In genomic region chr14:23301969-23302289, GRCh38 we compare ENCODE assay signal across 1 cellular context.
TF ChIP-seq lines count a peak whose summit lies in the region.

No MANE protein-coding gene starts in this region.

TF ChIP-seq in HepG2, 621 proteins besides CTCF, POLR2A, EP300 and RAD21 (continued from another document and continues in another):
- no peak; the same call in none of the 2 replicates for TF ChIP-seq ZNF512 (CRISPR knock-in tag; IDR thresholded peaks at IDR 0.05)
- TF ChIP-seq CREM (IDR thresholded peaks at IDR 0.05): no peak
- peak; percentile 64; the same call in 1 of the 2 replicates for TF ChIP-seq CREM (CRISPR knock-in tag; IDR thresholded peaks at IDR 0.05)
- peak; percentile 63; the same call in 1 of the 2 replicates for TF ChIP-seq ZKSCAN8 (CRISPR knock-in tag; IDR thresholded peaks at IDR 0.05; ENCODE audit: borderline replicate concordance)
- no peak for TF ChIP-seq HOMEZ (CRISPR knock-in tag; IDR thresholded peaks at IDR 0.05; ENCODE audit: low read depth)
- peak; percentile 55 for TF ChIP-seq RFX3 (CRISPR knock-in tag; IDR thresholded peaks at IDR 0.05)
- peak; percentile 49; the same call in 1 of the 2 replicates for TF ChIP-seq FOXO1 (CRISPR knock-in tag; IDR thresholded peaks at IDR 0.05)
- peak; percentile 91; the same call in 1 of the 2 replicates for TF ChIP-seq ZNF253 (CRISPR knock-in tag; IDR thresholded peaks at IDR 0.05; ENCODE audit: borderline replicate concordance)
- peak; percentile 99 for TF ChIP-seq ZNF891 (CRISPR knock-in tag; IDR thresholded peaks at IDR 0.05)
- 0 out of 2 replicates have a peak, but pooled peaks have one; percentile 56 for TF ChIP-seq PRDM4 (CRISPR knock-in tag; IDR thresholded peaks at IDR 0.05; ENCODE audit: borderline replicate concordance)
- no peak for TF ChIP-seq SKI (IDR thresholded peaks at IDR 0.05; ENCODE audit: partially characterized antibody)
- TF ChIP-seq ZNF609 (CRISPR knock-in tag; IDR thresholded peaks at IDR 0.05; ENCODE audit: borderline replicate concordance): peak; percentile 76; the same call in 1 of the 2 replicates
- TF ChIP-seq SALL1 (CRISPR knock-in tag; IDR thresholded peaks at IDR 0.05): peak; percentile 62
- TF ChIP-seq HMGXB4 (CRISPR knock-in tag; IDR thresholded peaks at IDR 0.05; ENCODE audit: borderline replicate concordance in 1 of 2, low read depth in 1 of 2): peak in 1 of 2 experiments; percentile 60; a peak in 2 of 4 replicates
- TF ChIP-seq ZNF704 (CRISPR knock-in tag; IDR thresholded peaks at IDR 0.05; ENCODE audit: borderline replicate concordance): peak; percentile 85
- peak; percentile 99; the same call in 1 of the 2 replicates for TF ChIP-seq CSRNP1 (CRISPR knock-in tag; IDR thresholded peaks at IDR 0.05)
- TF ChIP-seq POGK (CRISPR knock-in tag; conservative IDR thresholded peaks at IDR 0.05): peak; percentile 98
- peak; percentile 93; the same call in 1 of the 2 replicates for TF ChIP-seq ELK4 (CRISPR knock-in tag; IDR thresholded peaks at IDR 0.05; ENCODE audit: borderline replicate concordance)
- peak; percentile 85 for TF ChIP-seq ZNF777 (CRISPR knock-in tag; IDR thresholded peaks at IDR 0.05)
- TF ChIP-seq SKIL (CRISPR knock-in tag; IDR thresholded peaks at IDR 0.05; ENCODE audit: borderline replicate concordance): no peak
- TF ChIP-seq HDAC1 (CRISPR knock-in tag; IDR thresholded peaks at IDR 0.05): no peak
- TF ChIP-seq ZNF446 (CRISPR knock-in tag; IDR thresholded peaks at IDR 0.05): peak; percentile 100
- TF ChIP-seq ZNF576 (CRISPR knock-in tag; IDR thresholded peaks at IDR 0.05): peak; percentile 93
- TF ChIP-seq ZNF264 (CRISPR knock-in tag; IDR thresholded peaks at IDR 0.05): peak; percentile 92
- TF ChIP-seq ZNF567 (CRISPR knock-in tag; IDR thresholded peaks at IDR 0.05; ENCODE audit: borderline replicate concordance): no peak
- TF ChIP-seq HOXA5 (CRISPR knock-in tag; IDR thresholded peaks at IDR 0.05): peak; percentile 96
- peak; percentile 36; the same call in 1 of the 2 replicates for TF ChIP-seq ZC3H4 (CRISPR knock-in tag; IDR thresholded peaks at IDR 0.05; ENCODE audit: borderline replicate concordance)
- no peak for TF ChIP-seq JUN (CRISPR knock-in tag; IDR thresholded peaks at IDR 0.05)
- TF ChIP-seq RFXAP (CRISPR knock-in tag; IDR thresholded peaks at IDR 0.05; ENCODE audit: borderline replicate concordance): peak; percentile 5; the same call in 1 of the 2 replicates
- TF ChIP-seq ZNF703 (CRISPR knock-in tag; IDR thresholded peaks at IDR 0.05; ENCODE audit: borderline replicate concordance): no peak
- no peak for TF ChIP-seq NFE2L2 (IDR thresholded peaks at IDR 0.05; ENCODE audit: low read length)
- TF ChIP-seq ZNF354B (CRISPR knock-in tag; IDR thresholded peaks at IDR 0.05): 0 out of 2 replicates have a peak, but pooled peaks have one; percentile 96
- peak; percentile 99 for TF ChIP-seq BORCS8-MEF2B (CRISPR knock-in tag; IDR thresholded peaks at IDR 0.05)
- peak; percentile 10; the same call in 1 of the 2 replicates for TF ChIP-seq SOX5 (CRISPR knock-in tag; IDR thresholded peaks at IDR 0.05; ENCODE audit: borderline replicate concordance)
- TF ChIP-seq IKZF1 (IDR thresholded peaks at IDR 0.05): no peak
- TF ChIP-seq ZNF468 (CRISPR knock-in tag; IDR thresholded peaks at IDR 0.05): peak; percentile 98; the same call in 1 of the 2 replicates
